In the genomic region with DNA sequence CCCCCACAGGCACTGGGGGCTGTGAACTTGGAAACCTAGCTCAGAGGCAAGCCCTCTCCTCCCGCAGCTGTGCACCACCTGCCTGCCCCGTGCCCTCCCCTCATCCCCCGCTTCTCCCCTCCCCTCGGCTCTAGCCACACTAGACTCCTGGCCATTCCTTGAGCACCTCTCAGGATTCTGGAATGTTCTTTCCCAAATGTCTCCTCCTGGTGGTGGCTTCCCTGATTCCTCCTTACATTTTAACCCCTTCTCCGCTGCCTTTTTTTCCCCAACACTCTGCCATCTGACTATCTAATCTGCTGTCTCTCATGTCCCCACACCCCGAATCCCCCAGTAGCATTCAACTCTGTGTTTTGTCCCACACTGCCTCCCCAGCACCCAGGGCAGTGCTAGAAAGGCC, we compare ENCODE assay signal across 1 cellular context.
TF ChIP-seq lines count a peak whose summit lies in the region.

No MANE protein-coding gene starts in this region.

TF ChIP-seq in GM23338, 12 proteins besides CTCF, POLR2A, EP300 and RAD21:
- TF ChIP-seq, protein P1, sequence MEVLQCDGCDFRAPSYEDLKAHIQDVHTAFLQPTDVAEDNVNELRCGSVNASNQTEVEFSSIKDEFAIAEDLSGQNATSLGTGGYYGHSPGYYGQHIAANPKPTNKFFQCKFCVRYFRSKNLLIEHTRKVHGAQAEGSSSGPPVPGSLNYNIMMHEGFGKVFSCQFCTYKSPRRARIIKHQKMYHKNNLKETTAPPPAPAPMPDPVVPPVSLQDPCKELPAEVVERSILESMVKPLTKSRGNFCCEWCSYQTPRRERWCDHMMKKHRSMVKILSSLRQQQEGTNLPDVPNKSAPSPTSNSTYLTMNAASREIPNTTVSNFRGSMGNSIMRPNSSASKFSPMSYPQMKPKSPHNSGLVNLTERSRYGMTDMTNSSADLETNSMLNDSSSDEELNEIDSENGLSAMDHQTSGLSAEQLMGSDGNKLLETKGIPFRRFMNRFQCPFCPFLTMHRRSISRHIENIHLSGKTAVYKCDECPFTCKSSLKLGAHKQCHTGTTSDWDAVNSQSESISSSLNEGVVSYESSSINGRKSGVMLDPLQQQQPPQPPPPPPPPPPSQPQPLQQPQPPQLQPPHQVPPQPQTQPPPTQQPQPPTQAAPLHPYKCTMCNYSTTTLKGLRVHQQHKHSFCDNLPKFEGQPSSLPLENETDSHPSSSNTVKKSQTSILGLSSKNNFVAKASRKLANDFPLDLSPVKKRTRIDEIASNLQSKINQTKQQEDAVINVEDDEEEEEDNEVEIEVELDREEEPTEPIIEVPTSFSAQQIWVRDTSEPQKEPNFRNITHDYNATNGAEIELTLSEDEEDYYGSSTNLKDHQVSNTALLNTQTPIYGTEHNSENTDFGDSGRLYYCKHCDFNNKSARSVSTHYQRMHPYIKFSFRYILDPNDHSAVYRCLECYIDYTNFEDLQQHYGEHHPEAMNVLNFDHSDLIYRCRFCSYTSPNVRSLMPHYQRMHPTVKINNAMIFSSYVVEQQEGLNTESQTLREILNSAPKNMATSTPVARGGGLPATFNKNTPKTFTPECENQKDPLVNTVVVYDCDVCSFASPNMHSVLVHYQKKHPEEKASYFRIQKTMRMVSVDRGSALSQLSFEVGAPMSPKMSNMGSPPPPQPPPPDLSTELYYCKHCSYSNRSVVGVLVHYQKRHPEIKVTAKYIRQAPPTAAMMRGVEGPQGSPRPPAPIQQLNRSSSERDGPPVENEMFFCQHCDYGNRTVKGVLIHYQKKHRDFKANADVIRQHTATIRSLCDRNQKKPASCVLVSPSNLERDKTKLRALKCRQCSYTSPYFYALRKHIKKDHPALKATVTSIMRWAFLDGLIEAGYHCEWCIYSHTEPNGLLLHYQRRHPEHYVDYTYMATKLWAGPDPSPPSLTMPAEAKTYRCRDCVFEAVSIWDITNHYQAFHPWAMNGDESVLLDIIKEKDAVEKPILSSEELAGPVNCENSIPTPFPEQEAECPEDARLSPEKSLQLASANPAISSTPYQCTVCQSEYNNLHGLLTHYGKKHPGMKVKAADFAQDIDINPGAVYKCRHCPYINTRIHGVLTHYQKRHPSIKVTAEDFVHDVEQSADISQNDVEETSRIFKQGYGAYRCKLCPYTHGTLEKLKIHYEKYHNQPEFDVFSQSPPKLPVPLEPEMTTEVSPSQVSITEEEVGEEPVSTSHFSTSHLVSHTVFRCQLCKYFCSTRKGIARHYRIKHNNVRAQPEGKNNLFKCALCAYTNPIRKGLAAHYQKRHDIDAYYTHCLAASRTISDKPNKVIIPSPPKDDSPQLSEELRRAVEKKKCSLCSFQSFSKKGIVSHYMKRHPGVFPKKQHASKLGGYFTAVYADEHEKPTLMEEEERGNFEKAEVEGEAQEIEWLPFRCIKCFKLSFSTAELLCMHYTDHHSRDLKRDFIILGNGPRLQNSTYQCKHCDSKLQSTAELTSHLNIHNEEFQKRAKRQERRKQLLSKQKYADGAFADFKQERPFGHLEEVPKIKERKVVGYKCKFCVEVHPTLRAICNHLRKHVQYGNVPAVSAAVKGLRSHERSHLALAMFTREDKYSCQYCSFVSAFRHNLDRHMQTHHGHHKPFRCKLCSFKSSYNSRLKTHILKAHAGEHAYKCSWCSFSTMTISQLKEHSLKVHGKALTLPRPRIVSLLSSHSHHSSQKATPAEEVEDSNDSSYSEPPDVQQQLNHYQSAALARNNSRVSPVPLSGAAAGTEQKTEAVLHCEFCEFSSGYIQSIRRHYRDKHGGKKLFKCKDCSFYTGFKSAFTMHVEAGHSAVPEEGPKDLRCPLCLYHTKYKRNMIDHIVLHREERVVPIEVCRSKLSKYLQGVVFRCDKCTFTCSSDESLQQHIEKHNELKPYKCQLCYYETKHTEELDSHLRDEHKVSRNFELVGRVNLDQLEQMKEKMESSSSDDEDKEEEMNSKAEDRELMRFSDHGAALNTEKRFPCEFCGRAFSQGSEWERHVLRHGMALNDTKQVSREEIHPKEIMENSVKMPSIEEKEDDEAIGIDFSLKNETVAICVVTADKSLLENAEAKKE (CRISPR knock-in tag; IDR thresholded peaks at IDR 0.05) = no peak
- TF ChIP-seq EZH2 (IDR thresholded peaks at IDR 0.05; ENCODE audit: low read depth, unreplicated experiment) (no peak), JUNB (IDR thresholded peaks at IDR 0.05; ENCODE audit: unreplicated experiment) (no peak), ZNF331 (CRISPR knock-in tag; IDR thresholded peaks at IDR 0.05; ENCODE audit: low read depth) (no peak), EZH2phosphoT487 (IDR thresholded peaks at IDR 0.05; ENCODE audit: unreplicated experiment) (no peak), ZNF114 (CRISPR knock-in tag; IDR thresholded peaks at IDR 0.05) (no peak), POLR2AphosphoS5 (IDR thresholded peaks at IDR 0.05; ENCODE audit: low read depth) (no peak), NANOG (IDR thresholded peaks at IDR 0.05; ENCODE audit: borderline replicate concordance) (no peak), CREB1 (CRISPR knock-in tag; IDR thresholded peaks at IDR 0.05; ENCODE audit: low read depth) (no peak), STAT1 (IDR thresholded peaks at IDR 0.05; ENCODE audit: unreplicated experiment) (no peak)
- TF ChIP-seq, protein P2, sequence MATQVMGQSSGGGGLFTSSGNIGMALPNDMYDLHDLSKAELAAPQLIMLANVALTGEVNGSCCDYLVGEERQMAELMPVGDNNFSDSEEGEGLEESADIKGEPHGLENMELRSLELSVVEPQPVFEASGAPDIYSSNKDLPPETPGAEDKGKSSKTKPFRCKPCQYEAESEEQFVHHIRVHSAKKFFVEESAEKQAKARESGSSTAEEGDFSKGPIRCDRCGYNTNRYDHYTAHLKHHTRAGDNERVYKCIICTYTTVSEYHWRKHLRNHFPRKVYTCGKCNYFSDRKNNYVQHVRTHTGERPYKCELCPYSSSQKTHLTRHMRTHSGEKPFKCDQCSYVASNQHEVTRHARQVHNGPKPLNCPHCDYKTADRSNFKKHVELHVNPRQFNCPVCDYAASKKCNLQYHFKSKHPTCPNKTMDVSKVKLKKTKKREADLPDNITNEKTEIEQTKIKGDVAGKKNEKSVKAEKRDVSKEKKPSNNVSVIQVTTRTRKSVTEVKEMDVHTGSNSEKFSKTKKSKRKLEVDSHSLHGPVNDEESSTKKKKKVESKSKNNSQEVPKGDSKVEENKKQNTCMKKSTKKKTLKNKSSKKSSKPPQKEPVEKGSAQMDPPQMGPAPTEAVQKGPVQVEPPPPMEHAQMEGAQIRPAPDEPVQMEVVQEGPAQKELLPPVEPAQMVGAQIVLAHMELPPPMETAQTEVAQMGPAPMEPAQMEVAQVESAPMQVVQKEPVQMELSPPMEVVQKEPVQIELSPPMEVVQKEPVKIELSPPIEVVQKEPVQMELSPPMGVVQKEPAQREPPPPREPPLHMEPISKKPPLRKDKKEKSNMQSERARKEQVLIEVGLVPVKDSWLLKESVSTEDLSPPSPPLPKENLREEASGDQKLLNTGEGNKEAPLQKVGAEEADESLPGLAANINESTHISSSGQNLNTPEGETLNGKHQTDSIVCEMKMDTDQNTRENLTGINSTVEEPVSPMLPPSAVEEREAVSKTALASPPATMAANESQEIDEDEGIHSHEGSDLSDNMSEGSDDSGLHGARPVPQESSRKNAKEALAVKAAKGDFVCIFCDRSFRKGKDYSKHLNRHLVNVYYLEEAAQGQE (IDR thresholded peaks at IDR 0.05; ENCODE audit: unreplicated experiment) = no peak
- TF ChIP-seq, protein P3, sequence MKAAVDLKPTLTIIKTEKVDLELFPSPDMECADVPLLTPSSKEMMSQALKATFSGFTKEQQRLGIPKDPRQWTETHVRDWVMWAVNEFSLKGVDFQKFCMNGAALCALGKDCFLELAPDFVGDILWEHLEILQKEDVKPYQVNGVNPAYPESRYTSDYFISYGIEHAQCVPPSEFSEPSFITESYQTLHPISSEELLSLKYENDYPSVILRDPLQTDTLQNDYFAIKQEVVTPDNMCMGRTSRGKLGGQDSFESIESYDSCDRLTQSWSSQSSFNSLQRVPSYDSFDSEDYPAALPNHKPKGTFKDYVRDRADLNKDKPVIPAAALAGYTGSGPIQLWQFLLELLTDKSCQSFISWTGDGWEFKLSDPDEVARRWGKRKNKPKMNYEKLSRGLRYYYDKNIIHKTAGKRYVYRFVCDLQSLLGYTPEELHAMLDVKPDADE (IDR thresholded peaks at IDR 0.05) = no peak
TF ChIP-seq in GM23338: peak in this region for 0.
